Comparison of ENCODE assay signal across 29 cellular contexts in genomic region chr11:126150256-126150655, GRCh38.
DNase-seq lines count a peak whose midpoint lies in the region; ATAC-seq and TF ChIP-seq lines count a peak whose summit lies in the region.
"Had no signal": no experiment of that assay in that cellular context is flagged by ENCODE, and none has a peak within 500 bp of the region (broad histone marks: within the 10 kb centered on the region; RNA-seq: fewer than 3 reads in every experiment).

No MANE protein-coding gene starts in this region.

- peak overlapping the region; percentile 36 for H2BK120ac ChIP-seq in neuronal stem cell (ENCODE audit: low read depth, low read length)

- no peak for TF ChIP-seq EP300 in suprapubic skin (IDR thresholded peaks at IDR 0.05)

- H3K4ac ChIP-seq in neuronal stem cell (ENCODE audit: low read length) = peak overlapping the region; percentile 41

- H4K8ac ChIP-seq in neuronal stem cell (ENCODE audit: low read depth, low read length) = no peak overlapping the region

- no peaks in the 10 kb centered on the region for H3K79me1 ChIP-seq in neuronal stem cell (ENCODE audit: low read depth, low read length)

- POLR2A ChIA-PET in Caco-2 (lab: Charles Lee) = no interaction called here

- no peaks in the 10 kb centered on the region for H3K36me3 Mint-ChIP-seq in Caco-2 (ENCODE audit: insufficient read depth, unreplicated experiment)
- no peaks in the 10 kb centered on the region for H3K36me3 Mint-ChIP-seq in T-helper 2 cell treated with Interferon-gamma antibody and Interleukin-4, amounts not matched to agents 5 μg/mL and 100 μg/mL, for 36 hours (ENCODE audit: low read depth)

- peak overlapping the region; percentile 7 for H3K27ac Mint-ChIP-seq in Caco-2 (ENCODE audit: unreplicated experiment)
- no peak overlapping the region for H3K27ac Mint-ChIP-seq in T-helper 2 cell treated with Interferon-gamma antibody and Interleukin-4, amounts not matched to agents 5 μg/mL and 100 μg/mL, for 36 hours
- H3K27ac Mint-ChIP-seq: activated naive CD8-positive, alpha-beta T cell; CD4-positive, CD25-positive, alpha-beta regulatory T cell; stimulated activated naive B cell treated with anti-CD40 and anti-IgM and Interleukin-4, amounts not matched to agents 10 μg/mL and 1 μg/mL and 100 μg/mL, for 72 hours had no signal

- no peak for TF ChIP-seq POLR2A in suprapubic skin (IDR thresholded peaks at IDR 0.05)

- no CpG with 5 or more reads among the region's 11 CpGs for WGBS in neuronal stem cell (ENCODE audit: extremely low coverage in 2 of 2, insufficient read length in 2 of 2, insufficient replicate concordance in 1 of 2), 2 donors
- 87% methylated on average over 11 of the region's 11 CpGs for WGBS in suprapubic skin

- no peak overlapping the region for H3K27ac ChIP-seq in neuronal stem cell (replicated peaks; ENCODE audit: low read length)
- no peak overlapping the region for H3K27ac ChIP-seq in suprapubic skin
- H3K27ac ChIP-seq: cardiac muscle cell, coronary artery, neutrophil, psoas muscle, testis had no signal

- DNase-seq in DMS53 (lab: John Stamatoyannopoulos, UW) (peak; percentile 37), DMS53 treated with DMSO at 0.1 percent for 48 hours (lab: John Stamatoyannopoulos, UW; ENCODE audit: unreplicated experiment) (no peak), Caco-2 (no peak), NCI-H2029 treated with DMSO at 0.1 percent for 48 hours (lab: John Stamatoyannopoulos, UW) (peak; percentile 59), neuronal stem cell (ENCODE audit: low spot score) (no peak), left colon (no peak), suprapubic skin (ENCODE audit: low spot score in 2 of 2) (no peak)
- no peak for DNase-seq in T-helper 2 cell treated with Interferon-gamma antibody and Interleukin-4, amounts not matched to agents 5 μg/mL and 100 μg/mL, for 36 hours (ENCODE audit: low spot score)
- DNase-seq: 8988T; activated CD4-positive, alpha-beta T cell treated with anti-CD3 and anti-CD28 coated beads for 48 hours; activated effector memory CD4-positive, alpha-beta T cell treated with Interleukin-2 at 50 U/mL for 16 hours; activated T-cell treated with anti-CD3 and anti-CD28 coated beads, Interleukin-2, amount 50 U/mL, for 1 hour; CD4-positive, CD25-positive, alpha-beta regulatory T cell; effector CD8-positive, alpha-beta T cell; hippocampal formation; mammary epithelial cell; NCI-H345; NCI-H82; psoas muscle; stimulated activated CD4-positive, alpha-beta T cell treated with anti-CD3 and anti-CD28 coated beads, Interleukin-15, amount 100 ng/mL, for 24 hours; stimulated activated naive B cell treated with anti-CD40 and anti-IgM and Interleukin-4, amounts not matched to agents 10 μg/mL and 1 μg/mL and 100 μg/mL, for 72 hours; SW 1271; T-helper 9 cell; testis had no signal

- peaks cover 34% of the 10 kb centered on the region for H3K4me1 ChIP-seq in Caco-2
- peaks cover 16 to 56% of the 10 kb centered on the region in 2 donors for H3K4me1 ChIP-seq in neuronal stem cell (ENCODE audit: control insufficient read depth in 2 of 2, insufficient read depth in 1 of 2, low read depth in 1 of 2, low read length in 2 of 2)
- H3K4me1 ChIP-seq in suprapubic skin = peaks cover 7% of the 10 kb centered on the region
- H3K4me1 ChIP-seq: psoas muscle had no signal

- peak overlapping the region; percentile 59 for H2BK5ac ChIP-seq in neuronal stem cell (ENCODE audit: low read length)

- peak overlapping the region; percentile 20 for H2BK15ac ChIP-seq in neuronal stem cell (ENCODE audit: low read length)

- H3K9me3 ChIP-seq in Caco-2 = 0 out of 2 replicates have a peak, but pooled peaks cover 4% of the 10 kb centered on the region
- H3K9me3 ChIP-seq in neuronal stem cell (replicated peaks in 1 of 2; ENCODE audit: control insufficient read depth in 2 of 2, insufficient read depth in 1 of 2, low read depth in 1 of 2, low read length in 2 of 2) = peaks cover 4 to 38% of the 10 kb centered on the region in 2 donors
- no peaks in the 10 kb centered on the region for H3K9me3 ChIP-seq in suprapubic skin
- H3K9me3 ChIP-seq: neutrophil, psoas muscle, testis had no signal

- no peak overlapping the region for H3K4me2 ChIP-seq in neuronal stem cell (ENCODE audit: insufficient read depth, low read length, poor library complexity, severe bottlenecking)

- peak overlapping the region; percentile 76 for H2BK12ac ChIP-seq in neuronal stem cell (ENCODE audit: low read length)

- H4K91ac ChIP-seq in neuronal stem cell (ENCODE audit: low read depth, low read length, poor library complexity) = no peak overlapping the region

- H3K36me3 ChIP-seq in Caco-2 (ENCODE audit: control insufficient read depth, insufficient read depth, low read length) (no peaks in the 10 kb centered on the region), neuronal stem cell (replicated peaks in 1 of 2; ENCODE audit: control insufficient read depth in 2 of 2, insufficient read depth in 2 of 2, low read length in 2 of 2) (no peaks in the 10 kb centered on the region), suprapubic skin (no peaks in the 10 kb centered on the region)
- H3K36me3 ChIP-seq: cardiac muscle cell, neutrophil had no signal

- peak overlapping the region; percentile 21 for H3K14ac ChIP-seq in neuronal stem cell (ENCODE audit: low read length)

- H2AK5ac ChIP-seq in neuronal stem cell (ENCODE audit: low read depth, low read length) = peak overlapping the region; percentile 96

- CTCF ChIA-PET in Caco-2 (lab: Charles Lee) = no interaction called here

- ATAC-seq in left colon = no peak
- ATAC-seq: K562; psoas muscle; stimulated activated naive B cell treated with anti-CD40 and anti-IgM and Interleukin-4, amounts not matched to agents 10 μg/mL and 1 μg/mL and 100 μg/mL, for 72 hours had no signal

- no peak overlapping the region for H3K4me3 Mint-ChIP-seq in Caco-2 (ENCODE audit: unreplicated experiment)
- no peak overlapping the region for H3K4me3 Mint-ChIP-seq in T-helper 2 cell treated with Interferon-gamma antibody and Interleukin-4, amounts not matched to agents 5 μg/mL and 100 μg/mL, for 36 hours
- H3K4me3 Mint-ChIP-seq: activated naive CD8-positive, alpha-beta T cell; CD4-positive, CD25-positive, alpha-beta regulatory T cell; stimulated activated naive B cell treated with anti-CD40 and anti-IgM and Interleukin-4, amounts not matched to agents 10 μg/mL and 1 μg/mL and 100 μg/mL, for 72 hours had no signal

- H3K27me3 Mint-ChIP-seq in Caco-2 (ENCODE audit: insufficient read depth, unreplicated experiment) = no peaks in the 10 kb centered on the region
- peaks cover 5% of the 10 kb centered on the region for H3K27me3 Mint-ChIP-seq in T-helper 2 cell treated with Interferon-gamma antibody and Interleukin-4, amounts not matched to agents 5 μg/mL and 100 μg/mL, for 36 hours (ENCODE audit: low read depth)

- H3K9ac ChIP-seq in neuronal stem cell (ENCODE audit: low read depth, low read length, poor library complexity) = no peak overlapping the region

- H3K9me3 Mint-ChIP-seq in Caco-2 (ENCODE audit: unreplicated experiment) = peaks cover 12% of the 10 kb centered on the region
- H3K9me3 Mint-ChIP-seq in T-helper 2 cell treated with Interferon-gamma antibody and Interleukin-4, amounts not matched to agents 5 μg/mL and 100 μg/mL, for 36 hours = peaks cover 4% of the 10 kb centered on the region

- no TSS peak for BruUV-seq in Caco-2 (replicated peaks; lab: Mats Ljungman, UMichigan)

- H3K4me1 Mint-ChIP-seq in Caco-2 (ENCODE audit: low read depth, unreplicated experiment) = peaks cover 30% of the 10 kb centered on the region
- no peaks in the 10 kb centered on the region for H3K4me1 Mint-ChIP-seq in T-helper 2 cell treated with Interferon-gamma antibody and Interleukin-4, amounts not matched to agents 5 μg/mL and 100 μg/mL, for 36 hours (ENCODE audit: low read depth)
- H3K4me1 Mint-ChIP-seq: stimulated activated naive B cell treated with anti-CD40 and anti-IgM and Interleukin-4, amounts not matched to agents 10 μg/mL and 1 μg/mL and 100 μg/mL, for 72 hours had no signal

- no peak overlapping the region for H3K23ac ChIP-seq in neuronal stem cell (ENCODE audit: low read depth, low read length, poor library complexity)

- H3K27me3 ChIP-seq in Caco-2 (replicated peaks; ENCODE audit: control insufficient read depth, insufficient read depth, low read length) (0 out of 2 replicates have a peak, but pooled peaks cover 1% of the 10 kb centered on the region), neuronal stem cell (ENCODE audit: control insufficient read depth in 3 of 3, insufficient read depth in 3 of 3, low read depth in 1 of 3, low read length in 3 of 3) (peaks cover 0 to 87% (median 0%) of the 10 kb centered on the region in 3 experiments), suprapubic skin (no peaks in the 10 kb centered on the region)
- H3K27me3 ChIP-seq: cardiac muscle cell, neutrophil, testis had no signal

- no peak overlapping the region for H2AFZ ChIP-seq in neuronal stem cell (ENCODE audit: low read length)

- intact Hi-C loops in Caco-2 (cut with micrococcal nuclease; ENCODE audit: unreplicated experiment) = no loop called here
- intact Hi-C loops in left colon (cut with DNase I, micrococcal nuclease) = no loop called here

- TF ChIP-seq CTCF in Caco-2 (IDR thresholded peaks at IDR 0.05; ENCODE audit: insufficient read depth in 1 of 2, low read depth in 1 of 2, low read length in 1 of 2, severe bottlenecking in 1 of 2, unreplicated experiment in 1 of 2) (no peak), suprapubic skin (IDR thresholded peaks at IDR 0.05) (no peak)

- H3K4me3 ChIP-seq in Caco-2 (ENCODE audit: low read depth, low read length) = no peak overlapping the region
- H3K4me3 ChIP-seq in neuronal stem cell (ENCODE audit: low read length in 2 of 2) = no peak overlapping the region
- H3K4me3 ChIP-seq in suprapubic skin = no peak overlapping the region
- H3K4me3 ChIP-seq: cardiac muscle cell, coronary artery, K562, psoas muscle, testis had no signal

- H3K18ac ChIP-seq in neuronal stem cell (ENCODE audit: low read length) = peak overlapping the region; percentile 68

Comparison
In these comparisons a context has a peak if more than half of its experiments do, and no peak if none do; other contexts are left out.
1. DNase-seq: peak in DMS53 (single experiment) and NCI-H2029 treated with DMSO at 0.1 percent for 48 hours (single experiment); none in DMS53 treated with DMSO at 0.1 percent for 48 hours (single experiment), Caco-2 (0 of 2), neuronal stem cell (single experiment), T-helper 2 cell treated with Interferon-gamma antibody and Interleukin-4, amounts not matched to agents 5 μg/mL and 100 μg/mL, for 36 hours (single experiment), left colon (0 of 2) and suprapubic skin (0 of 2).